8 cellular contexts compared by ENCODE assay signal in the genomic region with DNA sequence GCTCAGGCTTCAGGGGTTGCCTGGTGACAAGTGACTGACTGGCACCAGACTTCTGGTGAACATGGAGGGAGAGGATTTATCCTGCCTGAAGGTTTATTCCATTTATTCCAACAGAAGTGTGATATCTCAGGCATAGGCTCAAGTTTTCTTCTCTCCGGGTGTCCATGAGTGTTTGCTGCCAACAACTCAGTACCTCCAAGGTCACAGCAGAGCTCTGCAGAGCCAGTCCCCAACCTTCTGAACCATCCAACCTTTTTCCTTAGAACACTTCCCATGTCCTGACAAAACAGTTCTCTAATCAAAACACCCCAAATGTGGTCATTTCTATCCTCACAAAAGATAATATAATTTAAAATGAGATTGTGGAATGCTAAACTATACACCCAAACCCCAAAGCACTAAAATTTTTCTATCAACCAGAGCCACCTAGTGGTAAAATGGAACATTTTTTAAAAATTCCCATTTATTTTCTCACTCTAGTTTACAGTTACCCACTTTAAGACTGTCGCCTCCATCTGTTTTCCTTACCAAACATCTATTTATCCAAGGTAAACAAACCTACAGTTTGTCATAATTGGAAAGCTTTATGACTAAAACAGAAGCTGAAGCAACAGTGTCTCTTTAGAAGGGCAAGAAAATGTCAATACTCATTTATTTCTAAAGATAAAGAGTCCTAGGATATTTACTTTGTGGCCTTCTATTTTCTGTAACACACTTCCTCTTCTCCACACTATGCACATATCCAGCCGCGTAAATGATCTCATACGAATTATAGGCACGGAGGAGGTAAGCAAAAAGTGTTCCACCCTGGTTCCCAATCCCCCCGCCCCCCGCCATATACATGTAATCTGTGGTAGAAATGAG. TPM values are rescaled to one million over a fixed set of nuclear protein-coding genes. Genes with fewer than 3 reads are reported as not detected.
DNase-seq lines count a peak whose midpoint lies in the region; ATAC-seq and TF ChIP-seq lines count a peak whose summit lies in the region.

No MANE protein-coding gene starts in this region.

- H3K9me3 ChIP-seq in AG04450 (ENCODE audit: control insufficient read depth, insufficient read depth, low read length), result no peaks in the 10 kb centered on the region
- no peaks in the 10 kb centered on the region for H3K9me3 ChIP-seq in OCI-LY7 (ENCODE audit: low read length)
- H3K9me3 ChIP-seq in osteoblast (ENCODE audit: low read depth, low read length), result no peaks in the 10 kb centered on the region

- H3K36me3 ChIP-seq in OCI-LY7 (ENCODE audit: insufficient read depth, low read length), result peaks cover 26% of the 10 kb centered on the region
- no peaks in the 10 kb centered on the region for H3K36me3 ChIP-seq in osteoblast (ENCODE audit: insufficient read depth, low read length)

- H4K20me1 ChIP-seq in OCI-LY7 (ENCODE audit: insufficient read depth, low read length) (no peaks in the 10 kb centered on the region), osteoblast (ENCODE audit: insufficient read depth, low read length) (no peaks in the 10 kb centered on the region)

- intact Hi-C loops in OCI-LY7 (cut with micrococcal nuclease; ENCODE audit: unreplicated experiment), result loop anchor here (1.0 to 5.0 kb wide), 4 partner anchors 88 to 186 kb away; no protein-coding TSS in a partner anchor

- H2AFZ ChIP-seq in OCI-LY7 (ENCODE audit: low read length), result no peak overlapping the region
- peak overlapping the region; percentile 63 for H2AFZ ChIP-seq in osteoblast (ENCODE audit: low read length)

- ATAC-seq in HG03108 (IDR thresholded peaks at IDR 0.05; ENCODE audit: unreplicated experiment) (no peak), HG03280 (IDR thresholded peaks at IDR 0.05; ENCODE audit: unreplicated experiment) (no peak)

- H3K27ac ChIP-seq in AG04450 (ENCODE audit: low read depth, low read length) (no peak overlapping the region), OCI-LY7 (ENCODE audit: low read depth, low read length, poor library complexity, severe bottlenecking) (no peak overlapping the region), osteoblast (ENCODE audit: low read depth, low read length) (no peak overlapping the region)

- DNase-seq in AG04450 (ENCODE audit: low read depth, low spot score) (no peak), OCI-LY7 (ENCODE audit: low spot score) (peak; percentile 44), epithelial cell of esophagus (ENCODE audit: low read depth) (peak; percentile 24), osteoblast (ENCODE audit: insufficient read length, low spot score, missing footprints) (peak; percentile 60), H4 (ENCODE audit: low spot score) (no peak)

- CTCF ChIA-PET in AG04450 (lab: Charles Lee) (interaction anchor here (0.6 to 16.1 kb wide), 37 partner anchors 8 to 487 kb away, joined by 3 to 270 read pairs (median 3); a partner anchor contains a TSS), OCI-LY7 (lab: Charles Lee; ENCODE audit: unreplicated experiment) (interaction anchor here (0.9 to 2.6 kb wide), 2 partner anchors 11 to 139 kb away, joined by 3 to 17 read pairs; no protein-coding TSS in a partner anchor)

- H3K4me3 ChIP-seq in AG04450 (ENCODE audit: low read depth, low read length) (no peak overlapping the region), OCI-LY7 (ENCODE audit: low read depth, low read length, poor library complexity, severe bottlenecking) (no peak overlapping the region), epithelial cell of esophagus (ENCODE audit: low read length) (no peak overlapping the region), osteoblast (ENCODE audit: insufficient read depth, low read length) (no peak overlapping the region)

- H3K4me1 ChIP-seq in OCI-LY7 (ENCODE audit: insufficient read depth, low read length, poor library complexity, severe bottlenecking) (peaks cover 97% of the 10 kb centered on the region), osteoblast (ENCODE audit: insufficient read depth, low read length) (no peaks in the 10 kb centered on the region)

- H3K27me3 ChIP-seq in AG04450 (ENCODE audit: control insufficient read depth, insufficient read depth, low read length) (peaks cover 3% of the 10 kb centered on the region), osteoblast (ENCODE audit: insufficient read depth, low read length) (no peaks in the 10 kb centered on the region)

- H3K9me2 ChIP-seq in OCI-LY7 (ENCODE audit: insufficient read depth, low read length), result no peaks in the 10 kb centered on the region

- POLR2A ChIA-PET in AG04450 (lab: Yijun Ruan, JAX), result no interaction called here
- POLR2A ChIA-PET in OCI-LY7 (lab: Charles Lee), result interaction anchor here (0.7 to 14.9 kb wide), 12 partner anchors 20 to 1522 kb away, joined by 3 to 249 read pairs (median 6); a partner anchor contains a TSS

- BruUV-seq in OCI-LY7 (replicated peaks; lab: Mats Ljungman, UMichigan), result no TSS peak

- peak; percentile 59 for TF ChIP-seq CTCF in AG04450 (IDR thresholded peaks at IDR 0.05; ENCODE audit: low read depth, low read length)
- TF ChIP-seq CTCF in GM12872 (IDR thresholded peaks at IDR 0.05; ENCODE audit: insufficient read depth, low read depth, low read length), result peak; percentile 41; the same call in 1 of the 3 replicates
- TF ChIP-seq CTCF in OCI-LY7 (conservative IDR thresholded peaks at IDR 0.05; ENCODE audit: low read length), result peak; percentile 96
- TF ChIP-seq CTCF in epithelial cell of esophagus (IDR thresholded peaks at IDR 0.05; ENCODE audit: insufficient read depth, low read depth, low read length, missing control alignments), result peak; percentile 31
- peak; percentile 62 for TF ChIP-seq CTCF in osteoblast (IDR thresholded peaks at IDR 0.05; ENCODE audit: extremely low read depth, low read depth, low read length)

- H3K79me2 ChIP-seq in OCI-LY7 (ENCODE audit: insufficient read depth, low read depth, low read length), result no peaks in the 10 kb centered on the region
- H3K79me2 ChIP-seq in osteoblast (ENCODE audit: insufficient read depth, low read length), result no peaks in the 10 kb centered on the region

- H3K4me2 ChIP-seq in OCI-LY7 (ENCODE audit: low read length) (peak overlapping the region; percentile 12; the same call in 1 of the 2 replicates), osteoblast (ENCODE audit: insufficient read depth, low read length) (no peak overlapping the region)

RNA-seq across cellular contexts. Expression of a gene that starts 39.5 kb away (rescaled TPM):
- 0.63 and 0.83 TPM in 2 replicates for polyA plus RNA-seq in AG04450 (2011; rRNA removed)
- 0.60 and 1.00 TPM in 2 replicates for polyA minus RNA-seq in AG04450 (2011; rRNA and poly(A)+ RNA removed)
- total RNA-seq in OCI-LY7 (2014; rRNA removed; shearing (Covaris generic)), result 16.1 and 17.6 TPM in 2 replicates
- total RNA-seq in OCI-LY7 (2022) (59.6 and 73.1 TPM in 2 replicates), osteoblast (1.8 and 2.9 TPM in 2 replicates)
- 0.99 and 1.3 TPM in 2 replicates for total RNA-seq in H4 (2014; rRNA removed; shearing (Covaris generic))

Comparison
In these comparisons a context has a peak if more than half of its experiments do, and no peak if none do; other contexts are left out.
1. DNase-seq: peak in OCI-LY7 (single experiment), epithelial cell of esophagus (single experiment) and osteoblast (single experiment); none in AG04450 (single experiment) and H4 (single experiment).
2. CTCF ChIP-seq: peak in every context shown above with its lines; median percentile 96 in OCI-LY7; 62 in osteoblast; 59 in AG04450; 41 in GM12872; 31 in epithelial cell of esophagus.